Comparison of ENCODE assay signal across 1 cellular context in genomic region chr22:40679249-40679963, GRCh38.
TF ChIP-seq lines count a peak whose summit lies in the region.

A gene with protein sequence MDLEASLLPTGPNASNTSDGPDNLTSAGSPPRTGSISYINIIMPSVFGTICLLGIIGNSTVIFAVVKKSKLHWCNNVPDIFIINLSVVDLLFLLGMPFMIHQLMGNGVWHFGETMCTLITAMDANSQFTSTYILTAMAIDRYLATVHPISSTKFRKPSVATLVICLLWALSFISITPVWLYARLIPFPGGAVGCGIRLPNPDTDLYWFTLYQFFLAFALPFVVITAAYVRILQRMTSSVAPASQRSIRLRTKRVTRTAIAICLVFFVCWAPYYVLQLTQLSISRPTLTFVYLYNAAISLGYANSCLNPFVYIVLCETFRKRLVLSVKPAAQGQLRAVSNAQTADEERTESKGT (plus strand): TSS chr22:40679484. CDS start chr22:40679653, 169 bp downstream.

TF ChIP-seq in IMR-90, 13 proteins besides CTCF, POLR2A, EP300 and RAD21 (continued from another document):
- TF ChIP-seq USF2 (IDR thresholded peaks at IDR 0.05; ENCODE audit: low read depth, low read length) (no peak), CHD1 (IDR thresholded peaks at IDR 0.05; ENCODE audit: low read depth, low read length) (no peak)
